In the genomic region with DNA sequence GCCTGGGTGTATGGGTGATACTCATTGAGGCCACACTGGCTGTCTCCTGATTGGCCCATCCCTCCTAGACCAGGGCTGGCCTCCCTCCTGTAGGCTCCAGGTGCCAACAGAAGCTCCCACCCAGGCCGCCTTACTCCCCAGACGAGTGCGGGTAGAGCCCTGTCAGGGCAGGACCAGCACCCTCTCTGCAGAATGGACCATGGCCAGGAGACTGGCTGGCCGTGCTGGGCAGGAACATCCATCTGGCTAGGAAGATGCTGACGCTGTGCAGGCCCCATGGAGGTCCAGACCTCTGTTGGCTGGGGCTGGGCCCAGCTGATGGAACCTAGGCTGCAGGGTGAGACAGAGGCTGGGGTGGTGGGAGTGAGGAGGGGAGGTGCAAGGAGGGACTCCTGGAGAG, we compare ENCODE assay signal across 22 cellular contexts. TPM values are rescaled to one million over a fixed set of nuclear protein-coding genes. Genes with fewer than 3 reads are reported as not detected.
DNase-seq lines count a peak whose midpoint lies in the region; ATAC-seq lines count a peak whose summit lies in the region.
"Had no signal": no experiment of that assay in that cellular context is flagged by ENCODE, and none has a peak within 500 bp of the region (broad histone marks: within the 10 kb centered on the region; RNA-seq: fewer than 3 reads in every experiment).

No MANE protein-coding gene starts in this region.

- H4K20me1 ChIP-seq in BLaER1 treated with 17β-estradiol and CSF1 and Interleukin-3, amounts not matched to agents 10 nM and 100 nM, result peaks cover 0 to 43% (median 6%) of the 10 kb centered on the region in 11 experiments; a peak in 11 of 22 replicates

- DNase-seq in T-helper 2 cell treated with Interferon-gamma antibody and Interleukin-4, amounts not matched to agents 5 μg/mL and 100 μg/mL, for 36 hours (ENCODE audit: low spot score), result no peak
- no peak for DNase-seq in T-helper 2 cell
- DNase-seq in T-helper 17 cell, result no peak
- no peak for DNase-seq in memory B cell (ENCODE audit: low spot score in 2 of 2)
- DNase-seq in foreskin melanocyte, result no peak
- no peak for DNase-seq in NCI-H524 treated with DMSO at 0.1 percent for 48 hours (lab: John Stamatoyannopoulos, UW)
- DNase-seq in activated CD4-positive, alpha-beta T cell treated with anti-CD3 and anti-CD28 coated beads for 36 hours, result no peak
- DNase-seq: 8988T, Caco-2, cerebellar nuclear complex, DND-41, GOT3, heart left ventricle, Karpas-422, mammary epithelial cell, MV-4-11, NCI-H2171, NCI-H524, occipital lobe, transverse colon, WERI-Rb-1 had no signal

- H3K4me3 Mint-ChIP-seq in T-helper 2 cell treated with Interferon-gamma antibody and Interleukin-4, amounts not matched to agents 5 μg/mL and 100 μg/mL, for 36 hours, result peak overlapping the region; percentile 35
- H3K4me3 Mint-ChIP-seq in T-helper 17 cell, result no peak overlapping the region
- peak overlapping the region; percentile 27 for H3K4me3 Mint-ChIP-seq in memory B cell
- no peak overlapping the region for H3K4me3 Mint-ChIP-seq in activated CD4-positive, alpha-beta T cell treated with anti-CD3 and anti-CD28 coated beads for 36 hours

- H3K27me3 Mint-ChIP-seq in T-helper 2 cell treated with Interferon-gamma antibody and Interleukin-4, amounts not matched to agents 5 μg/mL and 100 μg/mL, for 36 hours (ENCODE audit: low read depth), result no peaks in the 10 kb centered on the region
- H3K27me3 Mint-ChIP-seq in T-helper 17 cell, result no peaks in the 10 kb centered on the region
- H3K27me3 Mint-ChIP-seq in memory B cell, result no peaks in the 10 kb centered on the region
- no peaks in the 10 kb centered on the region for H3K27me3 Mint-ChIP-seq in activated CD4-positive, alpha-beta T cell treated with anti-CD3 and anti-CD28 coated beads for 36 hours

- no peak overlapping the region for H3K9ac ChIP-seq in BLaER1 treated with 17β-estradiol and CSF1 and Interleukin-3, amounts not matched to agents 10 nM and 100 nM

- H3K36me3 ChIP-seq in BLaER1 treated with 17β-estradiol and CSF1 and Interleukin-3, amounts not matched to agents 10 nM and 100 nM, result peaks cover 0 to 12% (median 2%) of the 10 kb centered on the region in 11 experiments; a peak in 7 of 22 replicates
- H3K36me3 ChIP-seq: heart left ventricle, transverse colon, WERI-Rb-1 had no signal

- H3K4me2 ChIP-seq in BLaER1 treated with 17β-estradiol and CSF1 and Interleukin-3, amounts not matched to agents 10 nM and 100 nM, result peak overlapping the region in 8 of 11 experiments; percentile 1 to 96 (median 5); a peak in 9 of 22 replicates

- no peak overlapping the region for H3K27ac ChIP-seq in BLaER1 treated with 17β-estradiol and CSF1 and Interleukin-3, amounts not matched to agents 10 nM and 100 nM
- H3K27ac ChIP-seq: heart left ventricle, transverse colon had no signal

- peaks cover 29% of the 10 kb centered on the region for H3K4me1 Mint-ChIP-seq in T-helper 2 cell treated with Interferon-gamma antibody and Interleukin-4, amounts not matched to agents 5 μg/mL and 100 μg/mL, for 36 hours (ENCODE audit: low read depth)
- H3K4me1 Mint-ChIP-seq in T-helper 17 cell (peaks cover 44% of the 10 kb centered on the region), memory B cell (peaks cover 48% of the 10 kb centered on the region)
- H3K4me1 Mint-ChIP-seq in activated CD4-positive, alpha-beta T cell treated with anti-CD3 and anti-CD28 coated beads for 36 hours, result peaks cover 41% of the 10 kb centered on the region

- intact Hi-C loops in activated CD4-positive, alpha-beta T cell treated with anti-CD3 and anti-CD28 coated beads for 36 hours (cut with DNase I, micrococcal nuclease), result loop anchor here (5.0 kb wide), 5 partner anchors 38 to 1828 kb away; partner anchors contain the start of genes SRSF4 (in 1 of the 2) and TMEM200B (in 1 of the 2)

- peaks cover 4% of the 10 kb centered on the region for H3K36me3 Mint-ChIP-seq in T-helper 2 cell treated with Interferon-gamma antibody and Interleukin-4, amounts not matched to agents 5 μg/mL and 100 μg/mL, for 36 hours (ENCODE audit: low read depth)
- H3K36me3 Mint-ChIP-seq in T-helper 17 cell (ENCODE audit: low read depth), result peaks cover 2% of the 10 kb centered on the region
- H3K36me3 Mint-ChIP-seq in memory B cell, result peaks cover 1% of the 10 kb centered on the region
- peaks cover 1% of the 10 kb centered on the region for H3K36me3 Mint-ChIP-seq in activated CD4-positive, alpha-beta T cell treated with anti-CD3 and anti-CD28 coated beads for 36 hours (ENCODE audit: low read depth)

- H3K9me3 Mint-ChIP-seq in T-helper 2 cell treated with Interferon-gamma antibody and Interleukin-4, amounts not matched to agents 5 μg/mL and 100 μg/mL, for 36 hours, result no peaks in the 10 kb centered on the region
- no peaks in the 10 kb centered on the region for H3K9me3 Mint-ChIP-seq in memory B cell
- no peaks in the 10 kb centered on the region for H3K9me3 Mint-ChIP-seq in activated CD4-positive, alpha-beta T cell treated with anti-CD3 and anti-CD28 coated beads for 36 hours (ENCODE audit: low read depth)

- ATAC-seq in T-helper 17 cell (no peak), memory B cell (ENCODE audit: low read depth) (no peak)
- no peak for ATAC-seq in activated CD4-positive, alpha-beta T cell treated with anti-CD3 and anti-CD28 coated beads for 36 hours
- ATAC-seq: heart left ventricle had no signal

- H3K9me3 ChIP-seq in BLaER1 treated with 17β-estradiol and CSF1 and Interleukin-3, amounts not matched to agents 10 nM and 100 nM (replicated peaks in 1 of 11), result no peaks in the 10 kb centered on the region
- no peaks in the 10 kb centered on the region for H3K9me3 ChIP-seq in T-helper 17 cell (ENCODE audit: control insufficient read depth, low read length, poor library complexity, severe bottlenecking)
- H3K9me3 ChIP-seq: Caco-2, heart left ventricle, transverse colon had no signal

- no peaks in the 10 kb centered on the region for H3K27me3 ChIP-seq in BLaER1 treated with 17β-estradiol and CSF1 and Interleukin-3, amounts not matched to agents 10 nM and 100 nM
- H3K27me3 ChIP-seq: transverse colon had no signal

- H3K4me3 ChIP-seq in BLaER1 treated with 17β-estradiol and CSF1 and Interleukin-3, amounts not matched to agents 10 nM and 100 nM, result no peak overlapping the region
- H3K4me3 ChIP-seq: heart left ventricle, transverse colon had no signal

- CTCF ChIA-PET in activated CD4-positive, alpha-beta T cell treated with anti-CD3 and anti-CD28 coated beads for 36 hours (lab: Charles Lee), result no interaction called here

- POLR2A ChIA-PET in activated CD4-positive, alpha-beta T cell treated with anti-CD3 and anti-CD28 coated beads for 36 hours (lab: Charles Lee), result interaction anchor here (0.9 kb wide), 1 partner anchor 25 kb away, joined by 3 read pairs; the partner anchor contains the start of gene EPB41

- no peak overlapping the region for H3K27ac Mint-ChIP-seq in T-helper 2 cell treated with Interferon-gamma antibody and Interleukin-4, amounts not matched to agents 5 μg/mL and 100 μg/mL, for 36 hours
- H3K27ac Mint-ChIP-seq in T-helper 17 cell (peak overlapping the region; percentile 93), memory B cell (peak overlapping the region; percentile 72)
- H3K27ac Mint-ChIP-seq in activated CD4-positive, alpha-beta T cell treated with anti-CD3 and anti-CD28 coated beads for 36 hours, result no peak overlapping the region

- H3K4me1 ChIP-seq in BLaER1 treated with 17β-estradiol and CSF1 and Interleukin-3, amounts not matched to agents 10 nM and 100 nM, result peaks cover 23 to 60% (median 46%) of the 10 kb centered on the region in 10 experiments

RNA-seq across cellular contexts. Expression of gene EPB41, which starts 25.0 kb away (rescaled TPM):
- total RNA-seq in T-helper 17 cell, result 100 to 1,000 TPM; 193 to 221 TPM
- total RNA-seq in activated CD4-positive, alpha-beta T cell treated with anti-CD3 and anti-CD28 coated beads for 36 hours, result 100 to 1,000 TPM in 1 of 2 experiments, 10 to 100 TPM in 1; 75.5 to 130 TPM

Comparison
In these comparisons a context has a peak if more than half of its experiments do, and no peak if none do; other contexts are left out.
1. H3K27ac Mint-ChIP-seq: peak in T-helper 17 cell (single experiment) and memory B cell (single experiment); none in T-helper 2 cell treated with Interferon-gamma antibody and Interleukin-4, amounts not matched to agents 5 μg/mL and 100 μg/mL, for 36 hours (single experiment) and activated CD4-positive, alpha-beta T cell treated with anti-CD3 and anti-CD28 coated beads for 36 hours (single experiment).
2. H3K4me3 Mint-ChIP-seq: peak in T-helper 2 cell treated with Interferon-gamma antibody and Interleukin-4, amounts not matched to agents 5 μg/mL and 100 μg/mL, for 36 hours (single experiment) and memory B cell (single experiment); none in T-helper 17 cell (single experiment) and activated CD4-positive, alpha-beta T cell treated with anti-CD3 and anti-CD28 coated beads for 36 hours (single experiment).